In the genomic region with DNA sequence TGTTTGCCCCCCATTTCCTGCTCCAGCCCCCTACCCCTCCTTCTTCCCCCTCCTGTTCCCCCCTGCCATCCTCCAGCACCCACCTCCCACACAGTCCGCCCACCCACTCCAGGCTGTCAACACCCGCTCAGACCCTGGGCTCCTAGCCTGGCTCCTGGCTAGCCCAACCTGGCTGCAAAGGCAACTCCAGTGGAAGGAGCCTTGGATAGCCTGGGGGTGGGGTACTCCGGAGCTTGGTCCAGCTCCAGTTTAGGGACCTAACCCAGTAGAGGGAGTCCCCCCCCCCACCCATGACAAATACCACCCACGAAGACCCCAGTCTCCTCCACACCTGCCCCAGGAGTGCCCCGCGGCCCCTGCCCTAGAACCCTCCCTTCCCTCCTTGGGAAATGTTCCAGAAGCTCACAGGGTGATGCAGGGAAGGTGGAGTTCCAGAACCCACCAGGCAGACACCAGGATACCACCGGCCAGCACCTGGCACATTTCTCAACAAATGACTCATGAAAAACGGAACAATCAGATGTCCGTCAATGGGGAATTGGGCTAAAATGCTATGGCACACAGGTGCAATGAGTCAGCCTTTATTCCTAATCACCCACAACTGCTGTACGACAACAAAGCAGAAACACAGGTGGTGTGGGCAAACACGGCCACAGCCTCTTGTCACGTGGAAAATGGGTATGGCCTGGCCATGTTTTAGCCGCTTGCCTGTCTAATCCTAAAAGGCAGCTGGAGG, we compare ENCODE assay signal across 8 cellular contexts. TPM values are rescaled to one million over a fixed set of nuclear protein-coding genes. Genes with fewer than 3 reads are reported as not detected.
DNase-seq lines count a peak whose midpoint lies in the region; ATAC-seq and TF ChIP-seq lines count a peak whose summit lies in the region.
"Had no signal": no experiment of that assay in that cellular context is flagged by ENCODE, and none has a peak within 500 bp of the region (broad histone marks: within the 10 kb centered on the region; RNA-seq: fewer than 3 reads in every experiment).

No MANE protein-coding gene starts in this region.

- H3K4me3 ChIP-seq in KMS-11 (IDR thresholded peaks at IDR 0.05; ENCODE audit: insufficient read depth, low read depth, low read length) (no peak overlapping the region), mesendoderm (ENCODE audit: low read length) (no peak overlapping the region), SK-N-SH (ENCODE audit: low read depth in 2 of 2, low read length in 1 of 2) (no peak overlapping the region), brain microvascular endothelial cell (ENCODE audit: low read depth, low read length) (no peak overlapping the region)

- H3K4me2 ChIP-seq in KMS-11 (peak overlapping the region; percentile 87), mesendoderm (ENCODE audit: low read length) (no peak overlapping the region), SK-N-SH (no peak overlapping the region)

- no peaks in the 10 kb centered on the region for H3F3A ChIP-seq in SK-N-SH (replicated peaks; ENCODE audit: insufficient read depth)

- H3K4me3 Mint-ChIP-seq in Calu3 (ENCODE audit: low read depth, unreplicated experiment) = no peak overlapping the region
- peak overlapping the region; percentile 31 for H3K4me3 Mint-ChIP-seq in activated CD8-positive, alpha-beta T cell treated with anti-CD3 and anti-CD28 coated beads for 36 hours
- peak overlapping the region in 9 of 10 donors; percentile 24 to 69 (median 64) for H3K4me3 Mint-ChIP-seq in naive thymus-derived CD8-positive, alpha-beta T cell

- no peak overlapping the region for H3K18ac ChIP-seq in mesendoderm (ENCODE audit: low read length)

- no peak overlapping the region for H3K56ac ChIP-seq in mesendoderm (ENCODE audit: low read length)

- TF ChIP-seq EP300 in SK-N-SH (IDR thresholded peaks at IDR 0.05; ENCODE audit: borderline replicate concordance in 1 of 2, low read depth in 1 of 2, low read length in 1 of 2) = no peak

- no peaks in the 10 kb centered on the region for H3K9me3 ChIP-seq in SK-N-SH

- no peaks in the 10 kb centered on the region for H3K9me2 ChIP-seq in SK-N-SH

- H3K27ac ChIP-seq in KMS-11 (peak overlapping the region; percentile 86), mesendoderm (ENCODE audit: low read depth, low read length) (no peak overlapping the region), SK-N-SH (ENCODE audit: low read depth in 2 of 2, low read length in 1 of 2) (no peak overlapping the region), brain microvascular endothelial cell (no peak overlapping the region)
- H3K27ac ChIP-seq: parathyroid adenoma had no signal

- H2BK120ac ChIP-seq in mesendoderm (ENCODE audit: low read depth, low read length) = no peak overlapping the region

- no peak overlapping the region for H4K8ac ChIP-seq in mesendoderm (ENCODE audit: low read depth, low read length)

- H2BK5ac ChIP-seq in mesendoderm (ENCODE audit: low read length) = no peak overlapping the region

- DNase-seq in Calu3 = peak; percentile 49
- no peak for DNase-seq in activated CD8-positive, alpha-beta T cell treated with anti-CD3 and anti-CD28 coated beads for 36 hours
- DNase-seq in naive thymus-derived CD8-positive, alpha-beta T cell = no peak
- no peak for DNase-seq in mesendoderm
- DNase-seq in SK-N-SH = no peak
- no peak for DNase-seq in brain microvascular endothelial cell

- H3K4ac ChIP-seq in mesendoderm (ENCODE audit: low read depth, low read length) = no peak overlapping the region

- H3K4me1 ChIP-seq in KMS-11 (ENCODE audit: low read depth, poor library complexity, severe bottlenecking) (peaks cover 35% of the 10 kb centered on the region), mesendoderm (ENCODE audit: control insufficient read depth, low read depth, low read length) (no peaks in the 10 kb centered on the region), SK-N-SH (ENCODE audit: control insufficient read depth in 1 of 2, insufficient read depth in 2 of 2, low read depth in 1 of 2, low read length in 1 of 2) (peaks cover 0 to 2% of the 10 kb centered on the region in 2 experiments; a peak in 1 of 4 replicates)
- H3K4me1 ChIP-seq: parathyroid adenoma had no signal

- no peak overlapping the region for H2BK15ac ChIP-seq in mesendoderm (replicated peaks; ENCODE audit: low read depth)

- no peak overlapping the region for H2AK5ac ChIP-seq in mesendoderm (ENCODE audit: low read length)

- ATAC-seq in activated CD8-positive, alpha-beta T cell treated with anti-CD3 and anti-CD28 coated beads for 36 hours = no peak
- ATAC-seq in naive thymus-derived CD8-positive, alpha-beta T cell = no peak

- CTCF ChIA-PET in Calu3 (lab: Charles Lee) (interaction anchor here (0.5 kb wide), 1 partner anchor 35 kb away, joined by 5 read pairs; no protein-coding TSS in a partner anchor), SK-N-SH (lab: Yijun Ruan, JAX) (interaction anchor here (1.6 kb wide), 1 partner anchor 55 kb away, joined by 4 read pairs; no protein-coding TSS in a partner anchor)
- CTCF ChIA-PET in activated CD8-positive, alpha-beta T cell treated with anti-CD3 and anti-CD28 coated beads for 36 hours (lab: Charles Lee) = no interaction called here

- no peak overlapping the region for H4K5ac ChIP-seq in mesendoderm (ENCODE audit: low read length)

- no TSS peak for BruUV-seq in Calu3 (replicated peaks; lab: Mats Ljungman, UMichigan)

- H3K36me3 Mint-ChIP-seq in Calu3 (ENCODE audit: insufficient read depth, unreplicated experiment) = peaks cover 48% of the 10 kb centered on the region
- peaks cover 2% of the 10 kb centered on the region for H3K36me3 Mint-ChIP-seq in activated CD8-positive, alpha-beta T cell treated with anti-CD3 and anti-CD28 coated beads for 36 hours (ENCODE audit: low read depth)
- peaks cover 0 to 2% (median 0%) of the 10 kb centered on the region in 3 donors for H3K36me3 Mint-ChIP-seq in naive thymus-derived CD8-positive, alpha-beta T cell

- H3K9ac ChIP-seq in KMS-11 (peak overlapping the region; percentile 63; the same call in 1 of the 2 replicates), mesendoderm (ENCODE audit: low read length) (no peak overlapping the region), SK-N-SH (no peak overlapping the region)
- H3K9ac ChIP-seq: parathyroid adenoma had no signal

- WGBS in mesendoderm (ENCODE audit: extremely low coverage, insufficient coverage, low lambda C conversion rate) = no CpG with 5 or more reads among the region's 13 CpGs
- 80% methylated on average over 9 of the region's 13 CpGs for WGBS in SK-N-SH (ENCODE audit: low lambda C conversion rate)

- 0 out of 2 replicates have a peak, but pooled peaks cover 3% of the 10 kb centered on the region for H4K20me1 ChIP-seq in KMS-11 (ENCODE audit: insufficient read depth)
- no peaks in the 10 kb centered on the region for H4K20me1 ChIP-seq in SK-N-SH (ENCODE audit: insufficient read depth)

- H3K9me3 Mint-ChIP-seq in Calu3 (ENCODE audit: low read depth, unreplicated experiment) = no peaks in the 10 kb centered on the region
- no peaks in the 10 kb centered on the region for H3K9me3 Mint-ChIP-seq in activated CD8-positive, alpha-beta T cell treated with anti-CD3 and anti-CD28 coated beads for 36 hours
- no peaks in the 10 kb centered on the region for H3K9me3 Mint-ChIP-seq in naive thymus-derived CD8-positive, alpha-beta T cell

- POLR2A ChIA-PET in activated CD8-positive, alpha-beta T cell treated with anti-CD3 and anti-CD28 coated beads for 36 hours (lab: Charles Lee) = interaction anchor here (1.3 kb wide), 1 partner anchor 10 kb away, joined by 4 read pairs; no protein-coding TSS in a partner anchor
- POLR2A ChIA-PET in naive thymus-derived CD8-positive, alpha-beta T cell (lab: Charles Lee) = interaction anchor here (1.1 kb wide), 1 partner anchor 10 kb away, joined by 4 read pairs; no protein-coding TSS in a partner anchor
- POLR2A ChIA-PET in SK-N-SH (lab: Yijun Ruan, JAX) = no interaction called here

- TF ChIP-seq RAD21 in SK-N-SH (IDR thresholded peaks at IDR 0.05; ENCODE audit: low read length) = no peak

- peak overlapping the region; percentile 47 for H3K27ac Mint-ChIP-seq in Calu3 (ENCODE audit: unreplicated experiment)
- H3K27ac Mint-ChIP-seq in activated CD8-positive, alpha-beta T cell treated with anti-CD3 and anti-CD28 coated beads for 36 hours = no peak overlapping the region
- H3K27ac Mint-ChIP-seq in naive thymus-derived CD8-positive, alpha-beta T cell = peak overlapping the region in 3 of 10 donors; percentile 25 to 79 (median 53)

- no peaks in the 10 kb centered on the region for H3K79me1 ChIP-seq in mesendoderm (ENCODE audit: low read length)

- TF ChIP-seq CTCF in Calu3 (IDR thresholded peaks at IDR 0.05; ENCODE audit: unreplicated experiment) (no peak), KMS-11 (conservative IDR thresholded peaks at IDR 0.05; ENCODE audit: low read depth, low read length) (no peak), SK-N-SH (IDR thresholded peaks at IDR 0.05) (no peak), brain microvascular endothelial cell (IDR thresholded peaks at IDR 0.05; ENCODE audit: low read depth, low read length, missing control alignments) (no peak)
- TF ChIP-seq CTCF in activated CD8-positive, alpha-beta T cell treated with anti-CD3 and anti-CD28 coated beads for 36 hours (IDR thresholded peaks at IDR 0.05) = no peak

- no peaks in the 10 kb centered on the region for H3K27me3 Mint-ChIP-seq in Calu3 (ENCODE audit: unreplicated experiment)
- H3K27me3 Mint-ChIP-seq in activated CD8-positive, alpha-beta T cell treated with anti-CD3 and anti-CD28 coated beads for 36 hours = no peaks in the 10 kb centered on the region
- no peaks in the 10 kb centered on the region for H3K27me3 Mint-ChIP-seq in naive thymus-derived CD8-positive, alpha-beta T cell

- H3K79me2 ChIP-seq in KMS-11 (ENCODE audit: insufficient read depth, low read depth) (peaks cover 39% of the 10 kb centered on the region), mesendoderm (ENCODE audit: control insufficient read depth, insufficient read depth, low read length) (no peaks in the 10 kb centered on the region), SK-N-SH (ENCODE audit: insufficient read depth) (no peaks in the 10 kb centered on the region)

- in situ Hi-C loops in brain microvascular endothelial cell (cut with HindIII; ENCODE audit: low pct_ligation_motif_present, low sequenced_read_pairs) = no loop called here

- H3K27me3 ChIP-seq in KMS-11 (ENCODE audit: insufficient read depth, low read depth) = no peaks in the 10 kb centered on the region
- H3K27me3 ChIP-seq in mesendoderm (ENCODE audit: insufficient read depth, low read length, poor library complexity) = no peaks in the 10 kb centered on the region
- H3K27me3 ChIP-seq in SK-N-SH (ENCODE audit: insufficient read depth) = no peaks in the 10 kb centered on the region
- peaks cover 19% of the 10 kb centered on the region for H3K27me3 ChIP-seq in brain microvascular endothelial cell (replicated peaks)

- H3K36me3 ChIP-seq in KMS-11 (ENCODE audit: insufficient read depth) (no peaks in the 10 kb centered on the region), mesendoderm (ENCODE audit: control insufficient read depth, insufficient read depth, low read length) (no peaks in the 10 kb centered on the region), SK-N-SH (replicated peaks in 1 of 2; ENCODE audit: control insufficient read depth in 1 of 2, insufficient read depth in 2 of 2, low read length in 1 of 2) (no peaks in the 10 kb centered on the region), brain microvascular endothelial cell (replicated peaks) (no peaks in the 10 kb centered on the region)

- H3K23ac ChIP-seq in mesendoderm (ENCODE audit: low read length) = no peak overlapping the region

- H2AFZ ChIP-seq in KMS-11 (ENCODE audit: low read depth) (peak overlapping the region; percentile 25; the same call in 1 of the 2 replicates), SK-N-SH (ENCODE audit: low read depth) (no peak overlapping the region)

- peaks cover 10% of the 10 kb centered on the region for H3K4me1 Mint-ChIP-seq in Calu3 (ENCODE audit: low read depth, unreplicated experiment)
- peaks cover 28% of the 10 kb centered on the region for H3K4me1 Mint-ChIP-seq in activated CD8-positive, alpha-beta T cell treated with anti-CD3 and anti-CD28 coated beads for 36 hours (ENCODE audit: low read depth)
- H3K4me1 Mint-ChIP-seq in naive thymus-derived CD8-positive, alpha-beta T cell = peaks cover 10 to 35% (median 27%) of the 10 kb centered on the region in 4 donors

- intact Hi-C loops in Calu3 (cut with micrococcal nuclease; ENCODE audit: unreplicated experiment) = no loop called here
- intact Hi-C loops in activated CD8-positive, alpha-beta T cell treated with anti-CD3 and anti-CD28 coated beads for 36 hours (cut with micrococcal nuclease) = no loop called here

RNA-seq across cellular contexts. Expression of gene SLC12A7, which starts 0.9 kb away (rescaled TPM):
- 82.3 and 90.5 TPM in 2 replicates for total RNA-seq in Calu3 (2022)
- 10 to 100 TPM; 21.6 to 24.8 TPM for total RNA-seq in activated CD8-positive, alpha-beta T cell treated with anti-CD3 and anti-CD28 coated beads for 36 hours
- total RNA-seq in naive thymus-derived CD8-positive, alpha-beta T cell = 10 to 100 TPM; 60.0 to 68.3 TPM
- polyA plus RNA-seq in naive thymus-derived CD8-positive, alpha-beta T cell = 10 to 100 TPM in 1 of 3 donors, 1 to 10 TPM in 2; 7.3 to 25.4 (median 8.5) TPM
- polyA plus RNA-seq in mesendoderm (2013, experiment 1 of 2) = 8.6 TPM
- 8.4 TPM for polyA plus RNA-seq in mesendoderm (2013, experiment 2 of 2)
- polyA plus RNA-seq in SK-N-SH (2012; rRNA removed) = 2.3 and 2.6 TPM in 2 replicates
- polyA plus RNA-seq in SK-N-SH (2012; cell fraction: cytosol; rRNA removed) = 0.97 and 1.5 TPM in 2 replicates
- polyA plus RNA-seq in SK-N-SH (2012; cell fraction: nucleus; rRNA removed) = 7.4 and 9.0 TPM in 2 replicates
